ENCODE assay signal across 1 cellular context in genomic region chr1:156689035-156689959, GRCh38.
A peak's percentile ranks its signal among the peaks of the same experiment; 100 is the strongest.
TF ChIP-seq lines count a peak whose summit lies in the region.

No MANE protein-coding gene starts in this region.

TF ChIP-seq in HEK293, 187 proteins besides CTCF, POLR2A, EP300 and RAD21 (continued from another document):
- TF ChIP-seq TSHZ1 (tag by site-specific recombination; IDR thresholded peaks at IDR 0.05; ENCODE audit: borderline replicate concordance) (no peak), GLIS2 (tag by site-specific recombination; IDR thresholded peaks at IDR 0.05) (peak; percentile 96), IKZF3 (tag by site-specific recombination; IDR thresholded peaks at IDR 0.05) (peak; percentile 38), ZNF677 (tag by site-specific recombination; IDR thresholded peaks at IDR 0.05) (no peak), SCRT2 (tag by site-specific recombination; IDR thresholded peaks at IDR 0.05) (no peak), YY2 (tag by site-specific recombination; IDR thresholded peaks at IDR 0.05) (no peak), KLF8 (tag by site-specific recombination; IDR thresholded peaks at IDR 0.05) (peak; percentile 17; the same call in 1 of the 2 replicates), ZNF174 (tag by site-specific recombination; IDR thresholded peaks at IDR 0.05) (no peak), ZNF366 (tag by site-specific recombination; conservative IDR thresholded peaks at IDR 0.05) (no peak), ZBTB17 (tag by site-specific recombination; IDR thresholded peaks at IDR 0.05) (peak; percentile 56), SETDB1 (IDR thresholded peaks at IDR 0.05; ENCODE audit: insufficient read length, low read length) (no peak), ZIC2 (tag by site-specific recombination; IDR thresholded peaks at IDR 0.05) (peak; percentile 66), ZNF776 (tag by site-specific recombination; IDR thresholded peaks at IDR 0.05; ENCODE audit: borderline replicate concordance) (no peak), KLF1 (tag by site-specific recombination; IDR thresholded peaks at IDR 0.05) (0 out of 2 replicates have a peak, but pooled peaks have one; percentile 11), ZNF549 (tag by site-specific recombination; IDR thresholded peaks at IDR 0.05) (no peak), KLF16 (tag by site-specific recombination; IDR thresholded peaks at IDR 0.05) (no peak), ZNF626 (tag by site-specific recombination; IDR thresholded peaks at IDR 0.05) (no peak), ZFHX2 (tag by site-specific recombination; conservative IDR thresholded peaks at IDR 0.05) (no peak), ZBTB48 (tag by site-specific recombination; IDR thresholded peaks at IDR 0.05) (peak; percentile 95), ZNF792 (tag by site-specific recombination; IDR thresholded peaks at IDR 0.05) (no peak), ZNF768 (tag by site-specific recombination; IDR thresholded peaks at IDR 0.05) (no peak), ZNF341 (tag by site-specific recombination; IDR thresholded peaks at IDR 0.05; ENCODE audit: low read depth) (peak; percentile 32), ZNF660 (tag by site-specific recombination; IDR thresholded peaks at IDR 0.05) (peak; percentile 28; the same call in 1 of the 2 replicates), ZNF221 (tag by site-specific recombination; IDR thresholded peaks at IDR 0.05; ENCODE audit: borderline replicate concordance) (no peak), TRIM28 (IDR thresholded peaks at IDR 0.05; ENCODE audit: borderline replicate concordance, low read length) (peak; percentile 28; the same call in 1 of the 2 replicates), ZNF398 (tag by site-specific recombination; IDR thresholded peaks at IDR 0.05) (no peak), ZNF692 (tag by site-specific recombination; IDR thresholded peaks at IDR 0.05) (peak; percentile 59; the same call in 1 of the 2 replicates), ZNF707 (tag by site-specific recombination; IDR thresholded peaks at IDR 0.05) (no peak), ZNF248 (tag by site-specific recombination; IDR thresholded peaks at IDR 0.05) (no peak), ZNF157 (tag by site-specific recombination; IDR thresholded peaks at IDR 0.05) (no peak), ZNF670 (tag by site-specific recombination; IDR thresholded peaks at IDR 0.05; ENCODE audit: low read depth) (no peak), ZNF292 (tag by site-specific recombination; IDR thresholded peaks at IDR 0.05; ENCODE audit: borderline replicate concordance, low read depth) (no peak), ZNF302 (tag by site-specific recombination; IDR thresholded peaks at IDR 0.05; ENCODE audit: low read depth) (no peak), KLF10 (tag by site-specific recombination; IDR thresholded peaks at IDR 0.05) (peak; percentile 47; the same call in 1 of the 2 replicates), SP3 (tag by site-specific recombination; IDR thresholded peaks at IDR 0.05) (peak; percentile 43; the same call in 1 of the 2 replicates), ZNF2 (tag by site-specific recombination; IDR thresholded peaks at IDR 0.05) (peak; percentile 20; the same call in 1 of the 2 replicates), ZNF560 (tag by site-specific recombination; IDR thresholded peaks at IDR 0.05; ENCODE audit: borderline replicate concordance) (no peak), ZNF555 (tag by site-specific recombination; conservative IDR thresholded peaks at IDR 0.05) (no peak), ZNF112 (tag by site-specific recombination; IDR thresholded peaks at IDR 0.05) (no peak), YY1 (tag by site-specific recombination; IDR thresholded peaks at IDR 0.05) (no peak), ZNF239 (tag by site-specific recombination; IDR thresholded peaks at IDR 0.05) (no peak), ZNF175 (tag by site-specific recombination; IDR thresholded peaks at IDR 0.05) (no peak), ZNF843 (tag by site-specific recombination; IDR thresholded peaks at IDR 0.05) (no peak), ZNF140 (tag by site-specific recombination; IDR thresholded peaks at IDR 0.05) (no peak), ZNF335 (tag by site-specific recombination; conservative IDR thresholded peaks at IDR 0.05) (peak; percentile 86), MZF1 (tag by site-specific recombination; IDR thresholded peaks at IDR 0.05; ENCODE audit: borderline replicate concordance) (peak; percentile 99)
- TF ChIP-seq, protein P1, sequence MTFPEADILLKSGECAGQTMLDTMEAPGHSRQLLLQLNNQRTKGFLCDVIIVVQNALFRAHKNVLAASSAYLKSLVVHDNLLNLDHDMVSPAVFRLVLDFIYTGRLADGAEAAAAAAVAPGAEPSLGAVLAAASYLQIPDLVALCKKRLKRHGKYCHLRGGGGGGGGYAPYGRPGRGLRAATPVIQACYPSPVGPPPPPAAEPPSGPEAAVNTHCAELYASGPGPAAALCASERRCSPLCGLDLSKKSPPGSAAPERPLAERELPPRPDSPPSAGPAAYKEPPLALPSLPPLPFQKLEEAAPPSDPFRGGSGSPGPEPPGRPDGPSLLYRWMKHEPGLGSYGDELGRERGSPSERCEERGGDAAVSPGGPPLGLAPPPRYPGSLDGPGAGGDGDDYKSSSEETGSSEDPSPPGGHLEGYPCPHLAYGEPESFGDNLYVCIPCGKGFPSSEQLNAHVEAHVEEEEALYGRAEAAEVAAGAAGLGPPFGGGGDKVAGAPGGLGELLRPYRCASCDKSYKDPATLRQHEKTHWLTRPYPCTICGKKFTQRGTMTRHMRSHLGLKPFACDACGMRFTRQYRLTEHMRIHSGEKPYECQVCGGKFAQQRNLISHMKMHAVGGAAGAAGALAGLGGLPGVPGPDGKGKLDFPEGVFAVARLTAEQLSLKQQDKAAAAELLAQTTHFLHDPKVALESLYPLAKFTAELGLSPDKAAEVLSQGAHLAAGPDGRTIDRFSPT (tag by site-specific recombination; IDR thresholded peaks at IDR 0.05): peak; percentile 69
- TF ChIP-seq, protein P2, sequence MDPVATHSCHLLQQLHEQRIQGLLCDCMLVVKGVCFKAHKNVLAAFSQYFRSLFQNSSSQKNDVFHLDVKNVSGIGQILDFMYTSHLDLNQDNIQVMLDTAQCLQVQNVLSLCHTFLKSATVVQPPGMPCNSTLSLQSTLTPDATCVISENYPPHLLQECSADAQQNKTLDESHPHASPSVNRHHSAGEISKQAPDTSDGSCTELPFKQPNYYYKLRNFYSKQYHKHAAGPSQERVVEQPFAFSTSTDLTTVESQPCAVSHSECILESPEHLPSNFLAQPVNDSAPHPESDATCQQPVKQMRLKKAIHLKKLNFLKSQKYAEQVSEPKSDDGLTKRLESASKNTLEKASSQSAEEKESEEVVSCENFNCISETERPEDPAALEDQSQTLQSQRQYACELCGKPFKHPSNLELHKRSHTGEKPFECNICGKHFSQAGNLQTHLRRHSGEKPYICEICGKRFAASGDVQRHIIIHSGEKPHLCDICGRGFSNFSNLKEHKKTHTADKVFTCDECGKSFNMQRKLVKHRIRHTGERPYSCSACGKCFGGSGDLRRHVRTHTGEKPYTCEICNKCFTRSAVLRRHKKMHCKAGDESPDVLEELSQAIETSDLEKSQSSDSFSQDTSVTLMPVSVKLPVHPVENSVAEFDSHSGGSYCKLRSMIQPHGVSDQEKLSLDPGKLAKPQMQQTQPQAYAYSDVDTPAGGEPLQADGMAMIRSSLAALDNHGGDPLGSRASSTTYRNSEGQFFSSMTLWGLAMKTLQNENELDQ (tag by site-specific recombination; IDR thresholded peaks at IDR 0.05; ENCODE audit: low read depth): no peak
- TF ChIP-seq, protein P3, sequence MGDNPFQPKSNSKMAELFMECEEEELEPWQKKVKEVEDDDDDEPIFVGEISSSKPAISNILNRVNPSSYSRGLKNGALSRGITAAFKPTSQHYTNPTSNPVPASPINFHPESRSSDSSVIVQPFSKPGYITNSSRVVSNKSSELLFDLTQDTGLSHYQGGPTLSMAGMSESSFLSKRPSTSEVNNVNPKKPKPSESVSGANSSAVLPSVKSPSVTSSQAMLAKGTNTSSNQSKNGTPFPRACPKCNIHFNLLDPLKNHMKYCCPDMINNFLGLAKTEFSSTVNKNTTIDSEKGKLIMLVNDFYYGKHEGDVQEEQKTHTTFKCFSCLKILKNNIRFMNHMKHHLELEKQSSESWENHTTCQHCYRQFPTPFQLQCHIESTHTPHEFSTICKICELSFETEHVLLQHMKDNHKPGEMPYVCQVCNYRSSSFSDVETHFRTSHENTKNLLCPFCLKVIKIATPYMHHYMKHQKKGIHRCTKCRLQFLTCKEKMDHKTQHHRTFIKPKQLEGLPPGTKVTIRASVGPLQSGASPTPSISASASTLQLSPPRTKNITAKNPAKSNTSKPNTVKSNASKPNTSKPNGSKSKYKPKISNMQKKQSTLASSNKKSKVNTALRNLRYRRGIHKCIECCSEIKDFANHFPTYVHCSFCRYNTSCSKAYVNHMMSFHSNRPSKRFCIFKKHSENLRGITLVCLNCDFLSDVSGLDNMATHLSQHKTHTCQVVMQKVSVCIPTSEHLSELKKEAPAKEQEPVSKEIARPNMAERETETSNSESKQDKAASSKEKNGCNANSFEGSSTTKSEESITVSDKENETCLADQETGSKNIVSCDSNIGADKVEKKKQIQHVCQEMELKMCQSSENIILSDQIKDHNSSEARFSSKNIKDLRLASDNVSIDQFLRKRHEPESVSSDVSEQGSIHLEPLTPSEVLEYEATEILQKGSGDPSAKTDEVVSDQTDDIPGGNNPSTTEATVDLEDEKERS (tag by site-specific recombination; IDR thresholded peaks at IDR 0.05): no peak
- TF ChIP-seq, protein P4, sequence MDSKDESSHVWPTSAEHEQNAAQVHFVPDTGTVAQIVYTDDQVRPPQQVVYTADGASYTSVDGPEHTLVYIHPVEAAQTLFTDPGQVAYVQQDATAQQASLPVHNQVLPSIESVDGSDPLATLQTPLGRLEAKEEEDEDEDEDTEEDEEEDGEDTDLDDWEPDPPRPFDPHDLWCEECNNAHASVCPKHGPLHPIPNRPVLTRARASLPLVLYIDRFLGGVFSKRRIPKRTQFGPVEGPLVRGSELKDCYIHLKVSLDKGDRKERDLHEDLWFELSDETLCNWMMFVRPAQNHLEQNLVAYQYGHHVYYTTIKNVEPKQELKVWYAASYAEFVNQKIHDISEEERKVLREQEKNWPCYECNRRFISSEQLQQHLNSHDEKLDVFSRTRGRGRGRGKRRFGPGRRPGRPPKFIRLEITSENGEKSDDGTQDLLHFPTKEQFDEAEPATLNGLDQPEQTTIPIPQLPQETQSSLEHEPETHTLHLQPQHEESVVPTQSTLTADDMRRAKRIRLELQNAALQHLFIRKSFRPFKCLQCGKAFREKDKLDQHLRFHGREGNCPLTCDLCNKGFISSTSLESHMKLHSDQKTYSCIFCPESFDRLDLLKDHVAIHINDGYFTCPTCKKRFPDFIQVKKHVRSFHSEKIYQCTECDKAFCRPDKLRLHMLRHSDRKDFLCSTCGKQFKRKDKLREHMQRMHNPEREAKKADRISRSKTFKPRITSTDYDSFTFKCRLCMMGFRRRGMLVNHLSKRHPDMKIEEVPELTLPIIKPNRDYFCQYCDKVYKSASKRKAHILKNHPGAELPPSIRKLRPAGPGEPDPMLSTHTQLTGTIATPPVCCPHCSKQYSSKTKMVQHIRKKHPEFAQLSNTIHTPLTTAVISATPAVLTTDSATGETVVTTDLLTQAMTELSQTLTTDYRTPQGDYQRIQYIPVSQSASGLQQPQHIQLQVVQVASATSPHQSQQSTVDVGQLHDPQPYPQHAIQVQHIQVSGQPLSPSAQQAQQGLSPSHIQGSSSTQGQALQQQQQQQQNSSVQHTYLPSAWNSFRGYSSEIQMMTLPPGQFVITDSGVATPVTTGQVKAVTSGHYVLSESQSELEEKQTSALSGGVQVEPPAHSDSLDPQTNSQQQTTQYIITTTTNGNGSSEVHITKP (tag by site-specific recombination; IDR thresholded peaks at IDR 0.05): peak; percentile 70
TF ChIP-seq in HEK293: peak in this region for 39.
